ENCODE assay signal across 8 cellular contexts in the genomic region with DNA sequence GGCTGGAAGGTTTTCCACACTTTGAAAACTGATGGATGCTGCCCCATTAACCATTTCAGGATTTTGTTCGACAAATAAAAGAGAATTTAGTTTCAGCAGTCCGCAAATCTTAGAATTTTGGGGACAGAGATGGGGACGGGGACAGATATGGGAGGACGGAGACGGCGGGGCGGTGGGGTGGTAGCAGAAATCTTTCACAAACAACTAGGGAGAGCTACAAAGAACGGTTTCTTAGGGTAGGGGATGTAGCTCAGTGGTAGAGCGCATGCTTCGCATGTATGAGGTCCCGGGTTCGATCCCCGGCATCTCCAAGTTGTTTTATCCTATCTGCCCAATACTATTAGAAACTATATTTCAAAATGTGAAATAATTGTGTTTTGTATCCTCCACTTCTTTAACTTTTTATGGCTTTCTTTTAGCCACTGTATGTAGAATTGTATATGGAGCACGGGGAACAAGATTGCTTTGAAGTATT. TPM values are rescaled to one million over a fixed set of nuclear protein-coding genes. Genes with fewer than 3 reads are reported as not detected.
DNase-seq lines count a peak whose midpoint lies in the region; ATAC-seq and TF ChIP-seq lines count a peak whose summit lies in the region.

No MANE protein-coding gene starts in this region.

- H4K8ac ChIP-seq in IMR-90 (ENCODE audit: low read depth in 2 of 2, low read length in 2 of 2), result no peak overlapping the region

- H3K4me3 ChIP-seq in IMR-90 (ENCODE audit: insufficient read depth, low read depth, low read length), result peak overlapping the region; percentile 69
- peak overlapping the region; percentile 80 for H3K4me3 ChIP-seq in OCI-LY7 (ENCODE audit: low read depth, low read length, poor library complexity, severe bottlenecking)
- peak overlapping the region; percentile 45 to 82 (median 56) for H3K4me3 ChIP-seq in fibroblast of lung (replicated peaks in 1 of 4; ENCODE audit: control extremely low read depth in 1 of 4, insufficient read depth in 1 of 4, low read depth in 3 of 4, low read length in 4 of 4)

- no peak overlapping the region for H4K5ac ChIP-seq in IMR-90 (ENCODE audit: low read depth, low read length)

- H3K23ac ChIP-seq in IMR-90 (ENCODE audit: low read depth, low read length), result no peak overlapping the region

- peak overlapping the region; percentile 14 for H2BK5ac ChIP-seq in IMR-90 (ENCODE audit: low read depth, low read length, poor library complexity, severe bottlenecking)

- no peak overlapping the region for H3K4ac ChIP-seq in IMR-90 (ENCODE audit: low read depth, low read length)

- 0% methylated on average over 1 of the region's 14 CpGs; no CpG with 5 or more reads in 1 of the 2 experiments for WGBS in IMR-90 (ENCODE audit: extremely low coverage in 2 of 2, insufficient read length in 1 of 2), 2 experiments

- no peaks in the 10 kb centered on the region for H3K79me1 ChIP-seq in IMR-90 (ENCODE audit: low read depth in 1 of 2, low read length in 2 of 2)

- H3K4me1 ChIP-seq in IMR-90 (ENCODE audit: control insufficient read depth, insufficient read depth, low read length) (no peaks in the 10 kb centered on the region), OCI-LY7 (ENCODE audit: insufficient read depth, low read length, poor library complexity, severe bottlenecking) (peaks cover 63% of the 10 kb centered on the region), fibroblast of lung (ENCODE audit: control insufficient read depth, extremely low read depth, insufficient read depth, low read length) (no peaks in the 10 kb centered on the region)

- H2AK5ac ChIP-seq in IMR-90 (ENCODE audit: low read depth, low read length), result no peak overlapping the region

- H3K14ac ChIP-seq in IMR-90 (replicated peaks; ENCODE audit: low read depth, low read length), result 0 out of 2 replicates have a peak overlapping the region, but pooled peaks have one; percentile 54

- H3K27ac ChIP-seq in IMR-90 (ENCODE audit: insufficient read depth, low read length), result no peak overlapping the region
- peak overlapping the region; percentile 91 for H3K27ac ChIP-seq in OCI-LY7 (ENCODE audit: low read depth, low read length, poor library complexity, severe bottlenecking)
- peak overlapping the region; percentile 35 for H3K27ac ChIP-seq in fibroblast of lung (ENCODE audit: insufficient read depth, low read length)

- no TSS peak for BruUV-seq in IMR-90 (replicated peaks; lab: Mats Ljungman, UMichigan)
- BruUV-seq in OCI-LY7 (replicated peaks; lab: Mats Ljungman, UMichigan), result no TSS peak

- H3K36me3 ChIP-seq in IMR-90 (ENCODE audit: control insufficient read depth, insufficient read depth, low read length) (no peaks in the 10 kb centered on the region), OCI-LY7 (ENCODE audit: insufficient read depth, low read length) (no peaks in the 10 kb centered on the region), fibroblast of lung (ENCODE audit: control insufficient read depth, insufficient read depth, low read length) (no peaks in the 10 kb centered on the region)

- H2AFZ ChIP-seq in IMR-90 (replicated peaks; ENCODE audit: low read length, poor library complexity) (peak overlapping the region; percentile 71), OCI-LY7 (ENCODE audit: low read length) (peak overlapping the region; percentile 82), fibroblast of lung (ENCODE audit: low read length) (no peak overlapping the region)

- dilution Hi-C loops in IMR-90 (cut with HindIII; ENCODE audit: low sequenced_read_pairs, unreplicated experiment), result no loop called here

- H2AK9ac ChIP-seq in IMR-90 (replicated peaks; ENCODE audit: low read depth, low read length, poor library complexity), result no peak overlapping the region

- no peak overlapping the region for H3K56ac ChIP-seq in IMR-90 (ENCODE audit: extremely low read depth, insufficient read depth, low read length)

- H3K79me2 ChIP-seq in OCI-LY7 (ENCODE audit: insufficient read depth, low read depth, low read length), result no peaks in the 10 kb centered on the region
- no peaks in the 10 kb centered on the region for H3K79me2 ChIP-seq in fibroblast of lung (ENCODE audit: control insufficient read depth, insufficient read depth, low read length)

- H4K20me1 ChIP-seq in IMR-90 (ENCODE audit: insufficient read depth, low read length) (peaks cover 9% of the 10 kb centered on the region), OCI-LY7 (ENCODE audit: insufficient read depth, low read length) (no peaks in the 10 kb centered on the region), fibroblast of lung (ENCODE audit: control insufficient read depth, extremely low read depth, insufficient read depth, low read length) (no peaks in the 10 kb centered on the region)

- no peak overlapping the region for H3K27ac Mint-ChIP-seq in naive thymus-derived CD8-positive, alpha-beta T cell

- H3K9ac ChIP-seq in IMR-90 (ENCODE audit: low read depth, low read length) (peak overlapping the region; percentile 49; the same call in 1 of the 2 replicates), fibroblast of lung (ENCODE audit: insufficient read depth, low read length) (no peak overlapping the region)

- H3K9me2 ChIP-seq in OCI-LY7 (ENCODE audit: insufficient read depth, low read length), result no peaks in the 10 kb centered on the region

- intact Hi-C loops in IMR-90 (cut with micrococcal nuclease), result loop anchor here (1.0 to 10.0 kb wide), 2 partner anchors 15 to 228 kb away; partner anchors contain the start of gene HMGN4
- intact Hi-C loops in OCI-LY7 (cut with micrococcal nuclease; ENCODE audit: unreplicated experiment), result loop anchor here (1.0 to 10.0 kb wide), 3 partner anchors 21 to 922 kb away; partner anchors contain the start of gene ZNF184

- TF ChIP-seq RAD21 in IMR-90 (IDR thresholded peaks at IDR 0.05; ENCODE audit: low read length), result no peak

- TF ChIP-seq CTCF in IMR-90 (conservative IDR thresholded peaks at IDR 0.05; ENCODE audit: low read depth, low read length) (no peak), OCI-LY7 (conservative IDR thresholded peaks at IDR 0.05; ENCODE audit: low read length) (no peak), fibroblast of lung (conservative IDR thresholded peaks at IDR 0.05 in 1 of 2, IDR thresholded peaks at IDR 0.05 in 1 of 2; ENCODE audit: low read depth in 1 of 2, low read length in 2 of 2) (no peak)

- no peaks in the 10 kb centered on the region for H3K9me1 ChIP-seq in IMR-90 (ENCODE audit: insufficient read depth, low read length)

- no peak overlapping the region for H2BK120ac ChIP-seq in IMR-90 (ENCODE audit: low read depth, low read length)

- H2BK15ac ChIP-seq in IMR-90 (ENCODE audit: low read depth, low read length), result no peak overlapping the region

- in situ Hi-C loops in IMR-90 (cut with MboI; ENCODE audit: low sequenced_read_pairs), result no loop called here

- CTCF ChIA-PET in IMR-90 (lab: Yijun Ruan, JAX), result interaction anchor here (0.5 to 1.4 kb wide), 3 partner anchors 20 to 231 kb away, joined by 3 read pairs; no protein-coding TSS in a partner anchor
- CTCF ChIA-PET in OCI-LY7 (lab: Charles Lee; ENCODE audit: unreplicated experiment), result interaction anchor here (1.0 kb wide), 1 partner anchor 216 kb away, joined by 3 read pairs; no protein-coding TSS in a partner anchor

- H3K9me3 Mint-ChIP-seq in naive thymus-derived CD8-positive, alpha-beta T cell, result peaks cover 0 to 2% (median 0%) of the 10 kb centered on the region in 9 donors

- TF ChIP-seq POLR2A in IMR-90 (IDR thresholded peaks at IDR 0.05; ENCODE audit: low read depth, low read length), result no peak

- peaks cover 11 to 26% (median 19%) of the 10 kb centered on the region in 4 donors for H3K4me1 Mint-ChIP-seq in naive thymus-derived CD8-positive, alpha-beta T cell

- DNase-seq in AG20443 (ENCODE audit: low spot score) (peak; percentile 70), IMR-90 (peak; percentile 75), OCI-LY7 (ENCODE audit: low spot score) (peak; percentile 87), fibroblast of lung (ENCODE audit: low read depth in 2 of 2) (peak; percentile 56 to 86)
- peak; percentile 81 for DNase-seq in activated T-cell treated with anti-CD3 and anti-CD28 coated beads, Interleukin-2, amount 50 U/mL, for 1 hour
- peak; percentile 49 to 88 (median 75) for DNase-seq in naive thymus-derived CD8-positive, alpha-beta T cell
- peak; percentile 64 for DNase-seq in stimulated activated naive CD4-positive, alpha-beta T cell treated with Interleukin-2 at 50 U/mL for 16 hours (lab: John Stamatoyannopoulos, UW)

- POLR2A ChIA-PET in IMR-90 (lab: Charles Lee; ENCODE audit: unreplicated experiment), result no interaction called here
- POLR2A ChIA-PET in OCI-LY7 (lab: Charles Lee), result interaction anchor here (0.6 to 3.9 kb wide), 12 partner anchors 10 to 528 kb away, joined by 3 to 24 read pairs (median 4); partner anchors contain the start of gene HMGN4
- POLR2A ChIA-PET in naive thymus-derived CD8-positive, alpha-beta T cell (lab: Charles Lee), result interaction anchor here (0.9 to 5.5 kb wide), 13 partner anchors 8 to 355 kb away, joined by 3 to 82 read pairs (median 10); partner anchors contain the start of gene HMGN4

- H3K4me3 Mint-ChIP-seq in naive thymus-derived CD8-positive, alpha-beta T cell, result no peak overlapping the region

- H3K9me3 ChIP-seq in IMR-90 (ENCODE audit: control insufficient read depth, insufficient read depth, low read length) (no peaks in the 10 kb centered on the region), OCI-LY7 (ENCODE audit: low read length) (no peaks in the 10 kb centered on the region), fibroblast of lung (ENCODE audit: control insufficient read depth, insufficient read depth, low read depth, low read length) (no peaks in the 10 kb centered on the region)

- H3K4me2 ChIP-seq in IMR-90 (ENCODE audit: low read depth, low read length), result peak overlapping the region; percentile 86
- H3K4me2 ChIP-seq in OCI-LY7 (ENCODE audit: low read length), result peak overlapping the region; percentile 98
- H3K4me2 ChIP-seq in fibroblast of lung (ENCODE audit: extremely low read depth, insufficient read depth, low read length), result peak overlapping the region; percentile 82

- peak; percentile 52 for ATAC-seq in GM19395 (IDR thresholded peaks at IDR 0.05; ENCODE audit: unreplicated experiment)
- ATAC-seq in IMR-90 (ENCODE audit: low read depth), result peak; percentile 35
- ATAC-seq in naive thymus-derived CD8-positive, alpha-beta T cell, result peak; percentile 48 to 63

- H2BK20ac ChIP-seq in IMR-90 (ENCODE audit: low read depth, low read length), result no peak overlapping the region

- H3K36me3 Mint-ChIP-seq in naive thymus-derived CD8-positive, alpha-beta T cell, result peaks cover 0 to 2% (median 0%) of the 10 kb centered on the region in 3 donors

- H3K27me3 ChIP-seq in IMR-90 (ENCODE audit: control insufficient read depth, insufficient read depth, low read length), result no peaks in the 10 kb centered on the region
- H3K27me3 ChIP-seq in fibroblast of lung (ENCODE audit: control insufficient read depth, insufficient read depth, low read length), result no peaks in the 10 kb centered on the region

- peaks cover 0 to 2% (median 0%) of the 10 kb centered on the region in 5 donors for H3K27me3 Mint-ChIP-seq in naive thymus-derived CD8-positive, alpha-beta T cell

- no peak overlapping the region for H4K91ac ChIP-seq in IMR-90 (ENCODE audit: insufficient read depth, low read depth, low read length)

- H3K18ac ChIP-seq in IMR-90 (ENCODE audit: low read depth, low read length), result no peak overlapping the region

RNA-seq across cellular contexts. Expression of gene HMGN4, which starts 15.1 kb away (rescaled TPM):
- total RNA-seq in IMR-90 (2012; rRNA removed) (49.2 and 50.2 TPM in 2 replicates), OCI-LY7 (2022) (104 and 113 TPM in 2 replicates), fibroblast of lung (90.4 and 111 TPM in 2 replicates)
- polyA plus RNA-seq in IMR-90 (2012; rRNA removed) (36.0 and 46.4 TPM in 2 replicates), fibroblast of lung (58.7 and 74.9 TPM in 2 replicates)
- 13.5 and 14.4 TPM in 2 replicates for polyA plus RNA-seq in IMR-90 (2012; cell fraction: cytosol; rRNA removed)
- 4.4 and 20.9 TPM in 2 replicates for polyA plus RNA-seq in IMR-90 (2012; cell fraction: nucleus; rRNA removed; ENCODE audit: low replicate concordance)
- total RNA-seq in OCI-LY7 (2014; rRNA removed; shearing (Covaris generic)), result 113 and 116 TPM in 2 replicates
- polyA plus RNA-seq in fibroblast of lung (2012), result 50.1 and 58.4 TPM in 2 replicates
- polyA minus RNA-seq in fibroblast of lung (ENCODE audit: low replicate concordance), result 6.0 and 7.6 TPM in 2 replicates
- total RNA-seq in naive thymus-derived CD8-positive, alpha-beta T cell, result 10 to 100 TPM; 73.3 to 77.5 TPM
- 100 to 1,000 TPM; 110 to 183 (median 151) TPM for polyA plus RNA-seq in naive thymus-derived CD8-positive, alpha-beta T cell

RNA-seq across cellular contexts. Expression of gene ABT1, which starts 43.5 kb away (rescaled TPM):
- 12.2 and 15.4 TPM in 2 replicates for total RNA-seq in IMR-90 (2012; rRNA removed)
- 15.2 and 16.7 TPM in 2 replicates for polyA plus RNA-seq in IMR-90 (2012; rRNA removed)
- 11.9 and 18.6 TPM in 2 replicates for polyA plus RNA-seq in IMR-90 (2012; cell fraction: cytosol; rRNA removed)
- polyA plus RNA-seq in IMR-90 (2012; cell fraction: nucleus; rRNA removed; ENCODE audit: low replicate concordance), result 9.6 and 14.5 TPM in 2 replicates
- 32.2 and 34.6 TPM in 2 replicates for total RNA-seq in OCI-LY7 (2014; rRNA removed; shearing (Covaris generic))
- 25.3 and 26.3 TPM in 2 replicates for total RNA-seq in OCI-LY7 (2022)
- 13.1 and 13.4 TPM in 2 replicates for total RNA-seq in fibroblast of lung
- polyA plus RNA-seq in fibroblast of lung, result 8.3 and 9.9 TPM in 2 replicates
- 7.7 and 12.6 TPM in 2 replicates for polyA plus RNA-seq in fibroblast of lung (2012)
- polyA minus RNA-seq in fibroblast of lung (ENCODE audit: low replicate concordance), result 9.5 and 10.8 TPM in 2 replicates
- total RNA-seq in naive thymus-derived CD8-positive, alpha-beta T cell, result 10 to 100 TPM; 41.8 to 43.1 TPM
- 10 to 100 TPM; 36.7 to 43.6 (median 39.9) TPM for polyA plus RNA-seq in naive thymus-derived CD8-positive, alpha-beta T cell

RNA-seq across cellular contexts. Expression of gene BTN1A1, which starts 53.2 kb away (rescaled TPM):
- total RNA-seq in IMR-90 (2012; rRNA removed), result not detected in 2 replicates
- polyA plus RNA-seq in IMR-90 (2012; rRNA removed), result not detected in 2 replicates
- polyA plus RNA-seq in IMR-90 (2012; cell fraction: cytosol; rRNA removed), result not detected in 2 replicates
- polyA plus RNA-seq in IMR-90 (2012; cell fraction: nucleus; rRNA removed; ENCODE audit: low replicate concordance), result not detected in 2 replicates
- total RNA-seq in OCI-LY7 (2014; rRNA removed; shearing (Covaris generic)), result 0.25 and 0.36 TPM in 2 replicates
- 1.0 and 1.1 TPM in 2 replicates for total RNA-seq in OCI-LY7 (2022)
- total RNA-seq in fibroblast of lung, result not detected in 2 replicates
- not detected in 2 replicates for polyA plus RNA-seq in fibroblast of lung
- polyA plus RNA-seq in fibroblast of lung (2012), result not detected in 2 replicates
- not detected in 2 replicates for polyA minus RNA-seq in fibroblast of lung (ENCODE audit: low replicate concordance)
- not detected for total RNA-seq in naive thymus-derived CD8-positive, alpha-beta T cell
- polyA plus RNA-seq in naive thymus-derived CD8-positive, alpha-beta T cell, result not detected
